ENCODE assay signal across 8 cellular contexts in the genomic region with DNA sequence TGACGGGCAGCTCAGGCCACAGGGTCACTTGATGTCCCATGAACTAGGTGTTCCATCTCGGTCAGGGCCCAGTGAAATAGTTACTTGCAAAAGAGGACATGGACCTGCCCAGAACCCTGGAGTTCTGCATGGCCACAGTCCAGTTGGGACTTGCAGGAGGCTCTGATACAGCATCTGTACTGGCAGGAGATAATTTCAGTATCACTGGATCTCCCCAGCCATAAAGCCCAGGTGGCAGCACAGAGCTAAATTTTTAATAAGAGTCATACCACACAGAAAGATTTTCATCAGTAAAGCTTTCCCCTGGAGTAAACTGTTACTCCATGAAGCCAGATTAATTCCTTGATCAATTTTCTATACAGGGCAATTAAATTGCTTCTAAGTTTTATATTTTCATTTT. TPM values are rescaled to one million over a fixed set of nuclear protein-coding genes. Genes with fewer than 3 reads are reported as not detected.
DNase-seq lines count a peak whose midpoint lies in the region; ATAC-seq and TF ChIP-seq lines count a peak whose summit lies in the region.

No MANE protein-coding gene starts in this region.

- no peak for DNase-seq in activated naive CD8-positive, alpha-beta T cell treated with anti-CD3 and anti-CD28 coated beads, Interleukin-2, amount 10 ng/mL, durations not matched to agents 7 days and 5 days
- no peak for DNase-seq in activated naive CD8-positive, alpha-beta T cell treated with anti-CD3 and anti-CD28 coated beads for 36 hours
- DNase-seq in OCI-LY7 (ENCODE audit: low spot score) (peak; percentile 41), epithelial cell of esophagus (ENCODE audit: low read depth) (peak; percentile 56), upper lobe of left lung (no peak), DMS79 (lab: John Stamatoyannopoulos, UW) (no peak), H4 (ENCODE audit: low spot score) (no peak)

- CTCF ChIA-PET in OCI-LY7 (lab: Charles Lee; ENCODE audit: unreplicated experiment) = no interaction called here

- H3K36me3 Mint-ChIP-seq in activated naive CD8-positive, alpha-beta T cell treated with anti-CD3 and anti-CD28 coated beads, Interleukin-2, amount 10 ng/mL, durations not matched to agents 7 days and 5 days = peaks cover 2% of the 10 kb centered on the region
- peaks cover 2% of the 10 kb centered on the region for H3K36me3 Mint-ChIP-seq in activated naive CD8-positive, alpha-beta T cell treated with anti-CD3 and anti-CD28 coated beads for 36 hours

- no peak for TF ChIP-seq POLR2A in upper lobe of left lung (IDR thresholded peaks at IDR 0.05)

- TF ChIP-seq CTCF in OCI-LY7 (conservative IDR thresholded peaks at IDR 0.05; ENCODE audit: low read length) = peak; percentile 76
- peak; percentile 60 for TF ChIP-seq CTCF in epithelial cell of esophagus (IDR thresholded peaks at IDR 0.05; ENCODE audit: insufficient read depth, low read depth, low read length, missing control alignments)
- TF ChIP-seq CTCF in upper lobe of left lung (IDR thresholded peaks at IDR 0.05) = peak in 5 of 6 experiments; percentile 13 to 42 (median 22)

- POLR2A ChIA-PET in activated naive CD8-positive, alpha-beta T cell treated with anti-CD3 and anti-CD28 coated beads, Interleukin-2, amount 10 ng/mL, durations not matched to agents 7 days and 5 days (lab: Charles Lee) = interaction anchor here (0.7 kb wide), 1 partner anchor 44 kb away, joined by 3 read pairs; no protein-coding TSS in a partner anchor
- POLR2A ChIA-PET in OCI-LY7 (lab: Charles Lee) = interaction anchor here (0.5 to 1.1 kb wide), 5 partner anchors 10 to 360 kb away, joined by 3 to 4 read pairs (median 3); no protein-coding TSS in a partner anchor

- peak; percentile 34 for ATAC-seq in activated naive CD8-positive, alpha-beta T cell treated with anti-CD3 and anti-CD28 coated beads, Interleukin-2, amount 10 ng/mL, durations not matched to agents 7 days and 5 days (ENCODE audit: low read depth)
- no peak for ATAC-seq in upper lobe of left lung (ENCODE audit: low FRiP score in 2 of 2)
- no peak for ATAC-seq in HG03565 (IDR thresholded peaks at IDR 0.05; ENCODE audit: unreplicated experiment)

- TF ChIP-seq EP300 in upper lobe of left lung (IDR thresholded peaks at IDR 0.05) = no peak

- no peaks in the 10 kb centered on the region for H3K9me3 ChIP-seq in OCI-LY7 (ENCODE audit: low read length)
- H3K9me3 ChIP-seq in upper lobe of left lung = no peaks in the 10 kb centered on the region

- H3K36me3 ChIP-seq in OCI-LY7 (ENCODE audit: insufficient read depth, low read length) (peaks cover 5% of the 10 kb centered on the region), upper lobe of left lung (peaks cover 0 to 6% (median 2%) of the 10 kb centered on the region in 4 donors)

- H3K27me3 ChIP-seq in upper lobe of left lung = no peaks in the 10 kb centered on the region

- H3K27me3 Mint-ChIP-seq in activated naive CD8-positive, alpha-beta T cell treated with anti-CD3 and anti-CD28 coated beads, Interleukin-2, amount 10 ng/mL, durations not matched to agents 7 days and 5 days = no peaks in the 10 kb centered on the region
- no peaks in the 10 kb centered on the region for H3K27me3 Mint-ChIP-seq in activated naive CD8-positive, alpha-beta T cell treated with anti-CD3 and anti-CD28 coated beads for 36 hours

- no peaks in the 10 kb centered on the region for H3K79me2 ChIP-seq in OCI-LY7 (ENCODE audit: insufficient read depth, low read depth, low read length)

- H3K9me3 Mint-ChIP-seq in activated naive CD8-positive, alpha-beta T cell treated with anti-CD3 and anti-CD28 coated beads, Interleukin-2, amount 10 ng/mL, durations not matched to agents 7 days and 5 days = no peaks in the 10 kb centered on the region
- no peaks in the 10 kb centered on the region for H3K9me3 Mint-ChIP-seq in activated naive CD8-positive, alpha-beta T cell treated with anti-CD3 and anti-CD28 coated beads for 36 hours

- no peak overlapping the region for H3K4me2 ChIP-seq in OCI-LY7 (ENCODE audit: low read length)

- no peak overlapping the region for H3K4me3 ChIP-seq in OCI-LY7 (ENCODE audit: low read depth, low read length, poor library complexity, severe bottlenecking)
- H3K4me3 ChIP-seq in epithelial cell of esophagus (ENCODE audit: low read length) = no peak overlapping the region
- H3K4me3 ChIP-seq in upper lobe of left lung = no peak overlapping the region

- no TSS peak for BruUV-seq in OCI-LY7 (replicated peaks; lab: Mats Ljungman, UMichigan)

- no peaks in the 10 kb centered on the region for H4K20me1 ChIP-seq in OCI-LY7 (ENCODE audit: insufficient read depth, low read length)

- peaks cover 21% of the 10 kb centered on the region for H3K4me1 Mint-ChIP-seq in activated naive CD8-positive, alpha-beta T cell treated with anti-CD3 and anti-CD28 coated beads, Interleukin-2, amount 10 ng/mL, durations not matched to agents 7 days and 5 days
- peaks cover 28% of the 10 kb centered on the region for H3K4me1 Mint-ChIP-seq in activated naive CD8-positive, alpha-beta T cell treated with anti-CD3 and anti-CD28 coated beads for 36 hours

- no peak overlapping the region for H2AFZ ChIP-seq in OCI-LY7 (ENCODE audit: low read length)

- no peak overlapping the region for H3K27ac Mint-ChIP-seq in activated naive CD8-positive, alpha-beta T cell treated with anti-CD3 and anti-CD28 coated beads, Interleukin-2, amount 10 ng/mL, durations not matched to agents 7 days and 5 days
- no peak overlapping the region for H3K27ac Mint-ChIP-seq in activated naive CD8-positive, alpha-beta T cell treated with anti-CD3 and anti-CD28 coated beads for 36 hours

- WGBS in upper lobe of left lung, 2 donors = 83 to 100% methylated on average over 2 of the region's 2 CpGs

- intact Hi-C loops in OCI-LY7 (cut with micrococcal nuclease; ENCODE audit: unreplicated experiment) = no loop called here

- H3K27ac ChIP-seq in OCI-LY7 (ENCODE audit: low read depth, low read length, poor library complexity, severe bottlenecking) = no peak overlapping the region
- H3K27ac ChIP-seq in upper lobe of left lung = no peak overlapping the region

- no peak overlapping the region for H3K4me3 Mint-ChIP-seq in activated naive CD8-positive, alpha-beta T cell treated with anti-CD3 and anti-CD28 coated beads, Interleukin-2, amount 10 ng/mL, durations not matched to agents 7 days and 5 days
- no peak overlapping the region for H3K4me3 Mint-ChIP-seq in activated naive CD8-positive, alpha-beta T cell treated with anti-CD3 and anti-CD28 coated beads for 36 hours

- no peaks in the 10 kb centered on the region for H3K9me2 ChIP-seq in OCI-LY7 (ENCODE audit: insufficient read depth, low read length)

- H3K4me1 ChIP-seq in OCI-LY7 (ENCODE audit: insufficient read depth, low read length, poor library complexity, severe bottlenecking) (no peaks in the 10 kb centered on the region), upper lobe of left lung (no peaks in the 10 kb centered on the region)

RNA-seq across cellular contexts. Expression of a gene that starts 18.0 kb away (rescaled TPM):
- total RNA-seq in activated naive CD8-positive, alpha-beta T cell treated with anti-CD3 and anti-CD28 coated beads, Interleukin-2, amount 10 ng/mL, durations not matched to agents 7 days and 5 days = 10 to 100 TPM in 1 of 2 experiments, 1 to 10 TPM in 1; 9.1 to 11.0 TPM
- 1 to 10 TPM; 2.1 TPM for total RNA-seq in activated naive CD8-positive, alpha-beta T cell treated with anti-CD3 and anti-CD28 coated beads for 36 hours
- not detected in 2 replicates for total RNA-seq in OCI-LY7 (2014; rRNA removed; shearing (Covaris generic))
- total RNA-seq in OCI-LY7 (2022) (not detected in 2 replicates), upper lobe of left lung (100 to 1,000 TPM in 4 of 6 donors, 10 to 100 TPM in 2; 40.6 to 234 (median 123) TPM)
- total RNA-seq in H4 (2014; rRNA removed; shearing (Covaris generic)) = not detected in 2 replicates

RNA-seq across cellular contexts. Expression of a gene that starts 22.8 kb away (rescaled TPM):
- 10 to 100 TPM; 20.4 to 22.4 TPM for total RNA-seq in activated naive CD8-positive, alpha-beta T cell treated with anti-CD3 and anti-CD28 coated beads, Interleukin-2, amount 10 ng/mL, durations not matched to agents 7 days and 5 days
- total RNA-seq in activated naive CD8-positive, alpha-beta T cell treated with anti-CD3 and anti-CD28 coated beads for 36 hours = 10 to 100 TPM; 14.1 to 14.7 TPM
- total RNA-seq in OCI-LY7 (2014; rRNA removed; shearing (Covaris generic)) = 26.0 and 29.8 TPM in 2 replicates
- total RNA-seq in OCI-LY7 (2022) (21.0 and 26.3 TPM in 2 replicates), upper lobe of left lung (10 to 100 TPM; 17.8 to 26.1 (median 22.9) TPM)
- total RNA-seq in H4 (2014; rRNA removed; shearing (Covaris generic)) = 14.3 and 16.5 TPM in 2 replicates

RNA-seq across cellular contexts. Expression of a gene that starts 23.0 kb away (rescaled TPM):
- 100 to 1,000 TPM; 196 to 199 TPM for total RNA-seq in activated naive CD8-positive, alpha-beta T cell treated with anti-CD3 and anti-CD28 coated beads, Interleukin-2, amount 10 ng/mL, durations not matched to agents 7 days and 5 days
- total RNA-seq in activated naive CD8-positive, alpha-beta T cell treated with anti-CD3 and anti-CD28 coated beads for 36 hours = 100 to 1,000 TPM; 185 to 189 TPM
- total RNA-seq in OCI-LY7 (2014; rRNA removed; shearing (Covaris generic)) = 293 and 301 TPM in 2 replicates
- 314 and 317 TPM in 2 replicates for total RNA-seq in OCI-LY7 (2022)
- total RNA-seq in upper lobe of left lung = 100 to 1,000 TPM; 126 to 198 (median 186) TPM
- 595 and 655 TPM in 2 replicates for total RNA-seq in H4 (2014; rRNA removed; shearing (Covaris generic))

RNA-seq across cellular contexts. Expression of a gene that starts 40.0 kb away (rescaled TPM):
- total RNA-seq in activated naive CD8-positive, alpha-beta T cell treated with anti-CD3 and anti-CD28 coated beads, Interleukin-2, amount 10 ng/mL, durations not matched to agents 7 days and 5 days = 10 to 100 TPM; 16.2 to 17.6 TPM
- 1 to 10 TPM; 6.5 to 6.6 TPM for total RNA-seq in activated naive CD8-positive, alpha-beta T cell treated with anti-CD3 and anti-CD28 coated beads for 36 hours
- total RNA-seq in OCI-LY7 (2014; rRNA removed; shearing (Covaris generic)) = 6.8 and 7.1 TPM in 2 replicates
- total RNA-seq in OCI-LY7 (2022) = 16.9 and 19.9 TPM in 2 replicates
- 10 to 100 TPM in 5 of 6 donors, 1 to 10 TPM in 1; 7.3 to 29.5 (median 16.6) TPM for total RNA-seq in upper lobe of left lung
- 4.0 and 5.2 TPM in 2 replicates for total RNA-seq in H4 (2014; rRNA removed; shearing (Covaris generic))

RNA-seq across cellular contexts. Expression of a gene that starts 57.3 kb away (rescaled TPM):
- total RNA-seq in activated naive CD8-positive, alpha-beta T cell treated with anti-CD3 and anti-CD28 coated beads, Interleukin-2, amount 10 ng/mL, durations not matched to agents 7 days and 5 days = 10 to 100 TPM; 32.2 to 36.2 TPM
- 10 to 100 TPM; 64.4 to 69.0 TPM for total RNA-seq in activated naive CD8-positive, alpha-beta T cell treated with anti-CD3 and anti-CD28 coated beads for 36 hours
- total RNA-seq in OCI-LY7 (2014; rRNA removed; shearing (Covaris generic)) = 79.8 and 84.2 TPM in 2 replicates
- 70.7 and 75.3 TPM in 2 replicates for total RNA-seq in OCI-LY7 (2022)
- 10 to 100 TPM; 10.5 to 41.0 (median 21.8) TPM for total RNA-seq in upper lobe of left lung
- total RNA-seq in H4 (2014; rRNA removed; shearing (Covaris generic)) = 89.4 and 107 TPM in 2 replicates

Comparison
In these comparisons a context has a peak if more than half of its experiments do, and no peak if none do; other contexts are left out.
1. DNase-seq: peak in OCI-LY7 (single experiment) and epithelial cell of esophagus (single experiment); none in activated naive CD8-positive, alpha-beta T cell treated with anti-CD3 and anti-CD28 coated beads, Interleukin-2, amount 10 ng/mL, durations not matched to agents 7 days and 5 days (single experiment), activated naive CD8-positive, alpha-beta T cell treated with anti-CD3 and anti-CD28 coated beads for 36 hours (single experiment), upper lobe of left lung (0 of 2), DMS79 (single experiment) and H4 (single experiment).
2. CTCF ChIP-seq: peak in every context shown above with its lines; median percentile 76 in OCI-LY7; 60 in epithelial cell of esophagus; 22 in upper lobe of left lung.